ENCODE assay signal across 15 cellular contexts in the genomic region with DNA sequence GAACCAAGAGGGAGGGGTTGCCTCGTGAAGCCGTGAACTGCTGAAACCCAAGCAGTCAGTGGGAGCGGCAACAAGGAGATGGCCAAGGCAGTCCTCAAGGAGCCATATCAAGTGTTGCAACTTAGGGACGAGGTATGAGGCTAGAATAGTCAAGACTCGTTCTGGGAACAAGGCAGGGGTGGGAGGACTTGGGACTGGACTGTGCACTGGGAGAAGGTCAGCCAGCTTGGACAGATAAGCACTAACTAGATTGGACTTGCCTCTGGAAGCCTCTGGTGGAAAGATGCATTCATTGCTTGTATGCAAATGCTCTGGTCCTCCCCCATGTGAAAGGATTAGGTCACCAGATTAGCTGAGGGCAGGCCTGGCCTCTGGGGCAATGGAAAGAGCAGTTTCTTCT.
DNase-seq lines count a peak whose midpoint lies in the region; ATAC-seq and TF ChIP-seq lines count a peak whose summit lies in the region.
"Had no signal": no experiment of that assay in that cellular context is flagged by ENCODE, and none has a peak within 500 bp of the region (broad histone marks: within the 10 kb centered on the region; RNA-seq: fewer than 3 reads in every experiment).

No MANE protein-coding gene starts in this region.

- H4K8ac ChIP-seq in mesenchymal stem cell (ENCODE audit: low read length) = no peak overlapping the region

- no peaks in the 10 kb centered on the region for H3K79me1 ChIP-seq in mesenchymal stem cell (replicated peaks; ENCODE audit: low read length, poor library complexity, severe bottlenecking)

- intact Hi-C loops in MCF 10A (cut with micrococcal nuclease) = no loop called here
- intact Hi-C loops in breast epithelium (cut with DNase I; ENCODE audit: low total_unique reads) = no loop called here

- H3K4me1 ChIP-seq in breast epithelium = no peaks in the 10 kb centered on the region
- H3K4me1 ChIP-seq in mesenchymal stem cell (ENCODE audit: control insufficient read depth, insufficient read depth, low read depth, low read length) = peaks cover 3% of the 10 kb centered on the region

- H3K23ac ChIP-seq in mesenchymal stem cell (ENCODE audit: low read length in 2 of 2) = no peak overlapping the region

- H3K4me3 ChIP-seq in breast epithelium (no peak overlapping the region), fibroblast of villous mesenchyme (ENCODE audit: low read depth, low read length) (no peak overlapping the region), mesenchymal stem cell (ENCODE audit: insufficient read depth in 1 of 2, low read depth in 1 of 2, low read length in 2 of 2) (no peak overlapping the region)

- H3K18ac ChIP-seq in mesenchymal stem cell (ENCODE audit: low read depth in 1 of 2, low read length in 2 of 2) = no peak overlapping the region

- H3K36me3 ChIP-seq in breast epithelium (no peaks in the 10 kb centered on the region), mesenchymal stem cell (ENCODE audit: control insufficient read depth in 1 of 2, insufficient read depth in 2 of 2, low read depth in 1 of 2, low read length in 2 of 2) (no peaks in the 10 kb centered on the region)

- no peaks in the 10 kb centered on the region for H3K27me3 ChIP-seq in breast epithelium
- H3K27me3 ChIP-seq in mesenchymal stem cell (ENCODE audit: control insufficient read depth in 1 of 2, insufficient read depth in 1 of 2, low read length in 2 of 2) = peaks cover 4 to 18% of the 10 kb centered on the region in 2 experiments

- H2BK15ac ChIP-seq in mesenchymal stem cell (ENCODE audit: low read depth, poor library complexity, severe bottlenecking) = no peak overlapping the region

- H4K91ac ChIP-seq in mesenchymal stem cell (ENCODE audit: low read length) = no peak overlapping the region

- no peak overlapping the region for H3K27ac Mint-ChIP-seq in MCF 10A (ENCODE audit: low read depth, unreplicated experiment)
- H3K27ac Mint-ChIP-seq: activated CD4-positive, alpha-beta T cell treated with anti-CD3 and anti-CD28 coated beads for 36 hours; activated T-helper 17 cell treated with anti-CD3 and anti-CD28 coated beads, Interleukin-2, amount 50 U/mL, for 72 hours; naive B cell; type B pancreatic cell had no signal

- CTCF ChIA-PET in MCF 10A (lab: Yijun Ruan, JAX) = no interaction called here

- H2BK5ac ChIP-seq in mesenchymal stem cell (ENCODE audit: low read depth, low read length, poor library complexity, severe bottlenecking) = no peak overlapping the region

- no peak overlapping the region for H3K14ac ChIP-seq in mesenchymal stem cell (ENCODE audit: low read length in 2 of 2)

- peaks cover 6% of the 10 kb centered on the region for H3K36me3 Mint-ChIP-seq in MCF 10A (ENCODE audit: insufficient read depth, unreplicated experiment)
- H3K36me3 Mint-ChIP-seq: naive B cell, type B pancreatic cell had no signal

- no peak for TF ChIP-seq POLR2A in breast epithelium (IDR thresholded peaks at IDR 0.05)

- no peak overlapping the region for H3K4ac ChIP-seq in mesenchymal stem cell (ENCODE audit: low read depth in 1 of 2, low read length in 2 of 2)

- BruUV-seq in MCF 10A (replicated peaks; lab: Mats Ljungman, UMichigan) = no TSS peak

- H3K4me3 Mint-ChIP-seq in MCF 10A (ENCODE audit: unreplicated experiment) = no peak overlapping the region
- H3K4me3 Mint-ChIP-seq: activated CD4-positive, alpha-beta T cell treated with anti-CD3 and anti-CD28 coated beads for 36 hours; activated T-helper 17 cell treated with anti-CD3 and anti-CD28 coated beads, Interleukin-2, amount 50 U/mL, for 72 hours; naive B cell; type B pancreatic cell had no signal

- no peak overlapping the region for H2BK12ac ChIP-seq in mesenchymal stem cell (ENCODE audit: low read length in 2 of 2)

- POLR2A ChIA-PET in MCF 10A (lab: Yijun Ruan, JAX) = interaction anchor here (1.3 kb wide), 1 partner anchor 123 kb away, joined by 3 read pairs; the partner anchor contains the start of gene CTNNB1

- no peaks in the 10 kb centered on the region for H3K27me3 Mint-ChIP-seq in MCF 10A (ENCODE audit: insufficient read depth, unreplicated experiment)
- H3K27me3 Mint-ChIP-seq: activated CD4-positive, alpha-beta T cell treated with anti-CD3 and anti-CD28 coated beads for 36 hours; type B pancreatic cell had no signal

- DNase-seq in MCF 10A (ENCODE audit: unreplicated experiment) (peak; percentile 16), breast epithelium (ENCODE audit: low spot score in 2 of 2) (no peak), fibroblast of villous mesenchyme (ENCODE audit: low read depth) (peak; percentile 19), mesenchymal stem cell (peak; percentile 15), LoVo (ENCODE audit: low spot score) (no peak), KBM-7 (no peak), UCSD-AML1 (lab: John Stamatoyannopoulos, UW; ENCODE audit: unreplicated experiment) (no peak)
- DNase-seq: activated CD4-positive, alpha-beta T cell treated with anti-CD3 and anti-CD28 coated beads for 36 hours; Calu3; naive B cell; NCI-H524 had no signal

- no peaks in the 10 kb centered on the region for H3K4me1 Mint-ChIP-seq in MCF 10A (ENCODE audit: insufficient read depth, unreplicated experiment)
- H3K4me1 Mint-ChIP-seq: activated CD4-positive, alpha-beta T cell treated with anti-CD3 and anti-CD28 coated beads for 36 hours; activated T-helper 17 cell treated with anti-CD3 and anti-CD28 coated beads, Interleukin-2, amount 50 U/mL, for 72 hours; naive B cell had no signal

- no peak overlapping the region for H3K4me2 ChIP-seq in mesenchymal stem cell (ENCODE audit: low read length, poor library complexity, severe bottlenecking)

- no peak overlapping the region for H3K9ac ChIP-seq in mesenchymal stem cell (ENCODE audit: low read length)

- no peak overlapping the region for H2BK120ac ChIP-seq in mesenchymal stem cell (ENCODE audit: low read depth, low read length)

- H3K27ac ChIP-seq in breast epithelium (no peak overlapping the region), mesenchymal stem cell (ENCODE audit: low read length, poor library complexity, severe bottlenecking) (no peak overlapping the region)
- H3K27ac ChIP-seq: HL-60 had no signal

- no peak for ATAC-seq in HG03439 (IDR thresholded peaks at IDR 0.05; ENCODE audit: unreplicated experiment)
- ATAC-seq: activated CD4-positive, alpha-beta T cell treated with anti-CD3 and anti-CD28 coated beads for 36 hours; activated T-helper 17 cell treated with anti-CD3 and anti-CD28 coated beads, Interleukin-2, amount 50 U/mL, for 72 hours had no signal

- in situ Hi-C loops in KBM-7 (cut with MboI; ENCODE audit: low pct_unique_long_range_greater_than_20kb, low sequenced_read_pairs) = no loop called here

- no peaks in the 10 kb centered on the region for H3K9me3 Mint-ChIP-seq in MCF 10A (ENCODE audit: unreplicated experiment)
- H3K9me3 Mint-ChIP-seq: activated T-helper 17 cell treated with anti-CD3 and anti-CD28 coated beads, Interleukin-2, amount 50 U/mL, for 72 hours; type B pancreatic cell had no signal

- no peak for TF ChIP-seq CTCF in MCF 10A (IDR thresholded peaks at IDR 0.05; ENCODE audit: unreplicated experiment)
- no peak for TF ChIP-seq CTCF in breast epithelium (IDR thresholded peaks at IDR 0.05)
- no peak for TF ChIP-seq CTCF in fibroblast of villous mesenchyme (IDR thresholded peaks at IDR 0.05; ENCODE audit: insufficient read depth, low read depth, low read length)

- no peak overlapping the region for H2AK5ac ChIP-seq in mesenchymal stem cell (ENCODE audit: low read length, severe bottlenecking)

- no peaks in the 10 kb centered on the region for H3K9me3 ChIP-seq in breast epithelium
- H3K9me3 ChIP-seq in mesenchymal stem cell (ENCODE audit: control insufficient read depth, low read length) = no peaks in the 10 kb centered on the region

- 72% methylated on average over 5 of the region's 5 CpGs for WGBS in mesenchymal stem cell

- no peak overlapping the region for H2AFZ ChIP-seq in mesenchymal stem cell (ENCODE audit: low read depth, low read length)

Comparison
In these comparisons a context has a peak if more than half of its experiments do, and no peak if none do; other contexts are left out.
1. DNase-seq: peak in MCF 10A (single experiment), fibroblast of villous mesenchyme (single experiment) and mesenchymal stem cell (single experiment); none in breast epithelium (0 of 2), LoVo (single experiment), KBM-7 (single experiment) and UCSD-AML1 (single experiment).